20 cellular contexts compared by ENCODE assay signal in genomic region chr6:15282334-15282733, GRCh38. TPM values are rescaled to one million over a fixed set of nuclear protein-coding genes. Genes with fewer than 3 reads are reported as not detected.
DNase-seq lines count a peak whose midpoint lies in the region; ATAC-seq and TF ChIP-seq lines count a peak whose summit lies in the region.
"Had no signal": no experiment of that assay in that cellular context is flagged by ENCODE, and none has a peak within 500 bp of the region (broad histone marks: within the 10 kb centered on the region; RNA-seq: fewer than 3 reads in every experiment).

No MANE protein-coding gene starts in this region.

- no peak for ATAC-seq in activated naive CD8-positive, alpha-beta T cell treated with anti-CD3 and anti-CD28 coated beads, Interleukin-2, amount 50 U/mL, for 24 hours
- ATAC-seq in memory B cell (ENCODE audit: low read depth) (no peak), GM21390 (IDR thresholded peaks at IDR 0.05; ENCODE audit: unreplicated experiment) (no peak), GM18858 (IDR thresholded peaks at IDR 0.05; ENCODE audit: unreplicated experiment) (no peak)
- ATAC-seq: body of pancreas, T-helper 17 cell had no signal

- H3K27ac ChIP-seq in OCI-LY3 (ENCODE audit: low read length) = no peak overlapping the region
- H3K27ac ChIP-seq: body of pancreas had no signal

- peaks cover 17% of the 10 kb centered on the region for H3K36me3 Mint-ChIP-seq in activated naive CD8-positive, alpha-beta T cell treated with anti-CD3 and anti-CD28 coated beads for 36 hours
- H3K36me3 Mint-ChIP-seq in activated naive CD8-positive, alpha-beta T cell treated with anti-CD3 and anti-CD28 coated beads, Interleukin-2, amount 50 U/mL, for 24 hours (ENCODE audit: low read depth) = peaks cover 14% of the 10 kb centered on the region
- H3K36me3 Mint-ChIP-seq in memory B cell (peaks cover 6% of the 10 kb centered on the region), type B pancreatic cell (peaks cover 4% of the 10 kb centered on the region)

- peak overlapping the region; percentile 28; the same call in 1 of the 2 replicates for H3K4me2 ChIP-seq in OCI-LY3 (ENCODE audit: low read length)
- H3K4me2 ChIP-seq: SK-N-SH had no signal

- H3K79me2 ChIP-seq in OCI-LY3 (ENCODE audit: low read length) = peaks cover 86% of the 10 kb centered on the region

- no peak overlapping the region for H3K9ac ChIP-seq in OCI-LY3 (ENCODE audit: low read length)
- H3K9ac ChIP-seq: SK-N-SH had no signal

- H4K20me1 ChIP-seq in OCI-LY3 (ENCODE audit: insufficient read depth, low read length) = peaks cover 54% of the 10 kb centered on the region

- H3K4me1 Mint-ChIP-seq in activated naive CD8-positive, alpha-beta T cell treated with anti-CD3 and anti-CD28 coated beads for 36 hours = peaks cover 45% of the 10 kb centered on the region
- peaks cover 61% of the 10 kb centered on the region for H3K4me1 Mint-ChIP-seq in activated naive CD8-positive, alpha-beta T cell treated with anti-CD3 and anti-CD28 coated beads, Interleukin-2, amount 50 U/mL, for 24 hours
- peaks cover 50% of the 10 kb centered on the region for H3K4me1 Mint-ChIP-seq in memory B cell
- H3K4me1 Mint-ChIP-seq in type B pancreatic cell (ENCODE audit: unreplicated experiment) = peaks cover 30% of the 10 kb centered on the region

- no peak for DNase-seq in activated naive CD8-positive, alpha-beta T cell treated with anti-CD3 and anti-CD28 coated beads for 36 hours
- DNase-seq in activated naive CD8-positive, alpha-beta T cell treated with anti-CD3 and anti-CD28 coated beads, Interleukin-2, amount 50 U/mL, for 24 hours = no peak
- DNase-seq in memory B cell (ENCODE audit: low spot score in 2 of 2) = no peak
- no peak for DNase-seq in type B pancreatic cell (ENCODE audit: extremely low spot score, unreplicated experiment)
- no peak for DNase-seq in NCI-H1105 (lab: John Stamatoyannopoulos, UW)
- DNase-seq: activated CD4-positive, alpha-beta T cell treated with anti-CD3 and anti-CD28 coated beads for 4 hours; body of pancreas; DMS153; kidney glomerular epithelial cell; NCI-H1048; NCI-H1930; NCI-H748 treated with DMSO at 0.1 percent for 48 hours; nucleus accumbens; SK-N-SH; T-helper 17 cell; trophoblast cell had no signal

- no peak overlapping the region for H3K4me3 Mint-ChIP-seq in activated naive CD8-positive, alpha-beta T cell treated with anti-CD3 and anti-CD28 coated beads for 36 hours
- no peak overlapping the region for H3K4me3 Mint-ChIP-seq in activated naive CD8-positive, alpha-beta T cell treated with anti-CD3 and anti-CD28 coated beads, Interleukin-2, amount 50 U/mL, for 24 hours
- H3K4me3 Mint-ChIP-seq in memory B cell (peak overlapping the region; percentile 27), type B pancreatic cell (no peak overlapping the region)
- H3K4me3 Mint-ChIP-seq: T-helper 17 cell had no signal

- H3K27me3 ChIP-seq in OCI-LY3 (ENCODE audit: low read depth, low read length) = no peaks in the 10 kb centered on the region
- H3K27me3 ChIP-seq: body of pancreas had no signal

- H3K9me3 ChIP-seq in OCI-LY3 (ENCODE audit: insufficient read depth, low read length) = no peaks in the 10 kb centered on the region
- H3K9me3 ChIP-seq: body of pancreas, SK-N-SH had no signal

- TF ChIP-seq CTCF in OCI-LY3 (IDR thresholded peaks at IDR 0.05; ENCODE audit: low read depth, low read length) (no peak), type B pancreatic cell (conservative IDR thresholded peaks at IDR 0.05) (no peak)

- peaks cover 1% of the 10 kb centered on the region for H3K9me3 Mint-ChIP-seq in activated naive CD8-positive, alpha-beta T cell treated with anti-CD3 and anti-CD28 coated beads for 36 hours
- no peaks in the 10 kb centered on the region for H3K9me3 Mint-ChIP-seq in activated naive CD8-positive, alpha-beta T cell treated with anti-CD3 and anti-CD28 coated beads, Interleukin-2, amount 50 U/mL, for 24 hours
- no peaks in the 10 kb centered on the region for H3K9me3 Mint-ChIP-seq in memory B cell
- no peaks in the 10 kb centered on the region for H3K9me3 Mint-ChIP-seq in type B pancreatic cell

- no peak overlapping the region for H3K4me3 ChIP-seq in OCI-LY3 (ENCODE audit: low read length)
- H3K4me3 ChIP-seq: body of pancreas, lung had no signal

- H3K4me1 ChIP-seq in OCI-LY3 (ENCODE audit: low read length) = peaks cover 45% of the 10 kb centered on the region

- H3K27ac Mint-ChIP-seq in activated naive CD8-positive, alpha-beta T cell treated with anti-CD3 and anti-CD28 coated beads for 36 hours = peak overlapping the region; percentile 52
- no peak overlapping the region for H3K27ac Mint-ChIP-seq in activated naive CD8-positive, alpha-beta T cell treated with anti-CD3 and anti-CD28 coated beads, Interleukin-2, amount 50 U/mL, for 24 hours
- H3K27ac Mint-ChIP-seq in memory B cell (peak overlapping the region; percentile 82), type B pancreatic cell (peak overlapping the region; percentile 28)
- H3K27ac Mint-ChIP-seq: T-helper 17 cell had no signal

- H3K36me3 ChIP-seq in OCI-LY3 (replicated peaks; ENCODE audit: low read depth, low read length) = no peaks in the 10 kb centered on the region

- no peaks in the 10 kb centered on the region for H3K27me3 Mint-ChIP-seq in activated naive CD8-positive, alpha-beta T cell treated with anti-CD3 and anti-CD28 coated beads for 36 hours
- no peaks in the 10 kb centered on the region for H3K27me3 Mint-ChIP-seq in activated naive CD8-positive, alpha-beta T cell treated with anti-CD3 and anti-CD28 coated beads, Interleukin-2, amount 50 U/mL, for 24 hours
- H3K27me3 Mint-ChIP-seq in memory B cell = no peaks in the 10 kb centered on the region
- H3K27me3 Mint-ChIP-seq in type B pancreatic cell = no peaks in the 10 kb centered on the region
- H3K27me3 Mint-ChIP-seq: T-helper 17 cell had no signal

- H2AFZ ChIP-seq in OCI-LY3 (ENCODE audit: low read depth, low read length) = no peak overlapping the region

RNA-seq across cellular contexts. Expression of gene JARID2, which starts 36.5 kb away (rescaled TPM):
- total RNA-seq in activated naive CD8-positive, alpha-beta T cell treated with anti-CD3 and anti-CD28 coated beads for 36 hours = 10 to 100 TPM; 19.3 to 20.1 TPM
- total RNA-seq in type B pancreatic cell (ENCODE audit: low replicate concordance) = 35.9 and 43.9 TPM in 2 replicates
